ENCODE assay signal across 20 cellular contexts in the genomic region with DNA sequence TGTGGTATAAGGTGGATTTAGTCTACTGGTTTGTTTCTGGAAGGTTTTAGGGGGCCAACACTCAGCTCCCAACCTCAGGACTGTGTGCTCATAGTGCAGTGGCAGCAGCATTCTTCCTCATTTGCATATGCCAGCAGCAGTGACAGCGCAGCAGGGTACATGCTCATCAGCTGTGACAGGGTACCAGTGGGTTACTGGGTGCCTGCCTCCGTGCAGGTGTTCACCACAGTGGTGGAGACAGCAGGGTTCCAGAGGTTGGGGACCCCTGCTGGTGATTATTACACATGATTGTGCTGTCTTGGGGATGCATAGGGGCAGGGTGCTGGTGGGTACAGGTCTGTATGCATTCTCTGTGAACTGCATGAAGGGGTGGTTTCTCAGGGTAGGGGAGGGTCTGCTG. TPM values are rescaled to one million over a fixed set of nuclear protein-coding genes. Genes with fewer than 3 reads are reported as not detected.
A peak's percentile ranks its signal among the peaks of the same experiment; 100 is the strongest.
DNase-seq lines count a peak whose midpoint lies in the region; ATAC-seq and TF ChIP-seq lines count a peak whose summit lies in the region.
"Had no signal": no experiment of that assay in that cellular context is flagged by ENCODE, and none has a peak within 500 bp of the region (broad histone marks: within the 10 kb centered on the region; RNA-seq: fewer than 3 reads in every experiment).

No MANE protein-coding gene starts in this region.

- no peak for TF ChIP-seq POLR2A in transverse colon (IDR thresholded peaks at IDR 0.05)

- no peak overlapping the region for H4K91ac ChIP-seq in H9 (ENCODE audit: insufficient read length, low read depth, low read length)

- H3K56ac ChIP-seq in H9 (ENCODE audit: insufficient read length, low read depth, low read length) = no peak overlapping the region

- H3F3A ChIP-seq in SK-N-SH (replicated peaks; ENCODE audit: insufficient read depth) = no peaks in the 10 kb centered on the region

- no peak overlapping the region for H3T11ph ChIP-seq in H9 (ENCODE audit: low read length)

- peak; percentile 1 for DNase-seq in SK-N-SH
- no peak for DNase-seq in RWPE2 (ENCODE audit: low spot score)
- DNase-seq in upper lobe of right lung = no peak
- no peak for DNase-seq in transverse colon
- DNase-seq in H9 = no peak
- DNase-seq: activated naive CD4-positive, alpha-beta T cell treated with Interleukin-2 at 50 U/mL for 16 hours; CD4-positive, CD25-positive, alpha-beta regulatory T cell; endodermal cell; NCI-H1105 treated with DMSO at 0.1 percent for 48 hours; NCI-H226; nephron progenitor cell; tibial artery had no signal

- H2BK12ac ChIP-seq in H9 (ENCODE audit: insufficient read length, low read depth, low read length) = no peak overlapping the region

- H3K36me3 Mint-ChIP-seq in H9 (ENCODE audit: insufficient read depth in 1 of 3, low read depth in 3 of 3) = peaks cover 6 to 25% (median 18%) of the 10 kb centered on the region in 3 experiments; a peak in 6 of 7 replicates
- H3K36me3 Mint-ChIP-seq: CD4-positive, CD25-positive, alpha-beta regulatory T cell; IgD-negative memory B cell had no signal

- no peak overlapping the region for H3K4ac ChIP-seq in H9 (ENCODE audit: low read depth, low read length)

- peak overlapping the region in 1 of 3 experiments; percentile 57; a peak in 3 of 7 replicates for H3K27ac Mint-ChIP-seq in H9
- H3K27ac Mint-ChIP-seq: CD4-positive, CD25-positive, alpha-beta regulatory T cell; endodermal cell; IgD-negative memory B cell; nephron progenitor cell; WTC11 had no signal

- H3K9me3 ChIP-seq in SK-N-SH (no peaks in the 10 kb centered on the region), RWPE2 (ENCODE audit: severe bottlenecking) (peaks cover 3% of the 10 kb centered on the region), upper lobe of right lung (no peaks in the 10 kb centered on the region), transverse colon (no peaks in the 10 kb centered on the region), H9 (ENCODE audit: control insufficient read depth, low read depth, low read length) (no peaks in the 10 kb centered on the region)
- H3K9me3 ChIP-seq: tibial artery had no signal

- no peak for TF ChIP-seq RAD21 in SK-N-SH (IDR thresholded peaks at IDR 0.05; ENCODE audit: low read length)

- no peak overlapping the region for H2BK120ac ChIP-seq in H9 (ENCODE audit: low read depth, low read length, poor library complexity, severe bottlenecking)

- ATAC-seq in SK-N-SH treated with all-trans-retinoic acid at 6 μM for 48 hours (no peak), GM21515 (IDR thresholded peaks at IDR 0.05; ENCODE audit: unreplicated experiment) (peak; percentile 52), RWPE2 (ENCODE audit: low read depth) (no peak), upper lobe of right lung (peak; percentile 28), HG02763 (IDR thresholded peaks at IDR 0.05; ENCODE audit: unreplicated experiment) (no peak)
- ATAC-seq: gastroesophageal sphincter, WTC11 had no signal

- no peaks in the 10 kb centered on the region for H3K23me2 ChIP-seq in H9 (ENCODE audit: insufficient read length, low read depth, low read length, poor library complexity, severe bottlenecking)

- H3K4me3 Mint-ChIP-seq in H9 = no peak overlapping the region
- H3K4me3 Mint-ChIP-seq: CD4-positive, CD25-positive, alpha-beta regulatory T cell; endodermal cell; IgD-negative memory B cell; nephron progenitor cell; WTC11 had no signal

- H3K27me3 Mint-ChIP-seq in H9 (ENCODE audit: low read depth) = no peaks in the 10 kb centered on the region

- TF ChIP-seq CTCF in SK-N-SH (IDR thresholded peaks at IDR 0.05) (no peak), RWPE2 (IDR thresholded peaks at IDR 0.05; ENCODE audit: poor library complexity, severe bottlenecking) (no peak), upper lobe of right lung (IDR thresholded peaks at IDR 0.05) (no peak), transverse colon (IDR thresholded peaks at IDR 0.05) (no peak), H9 (conservative IDR thresholded peaks at IDR 0.05) (no peak)

- H3K4me3 ChIP-seq in SK-N-SH (ENCODE audit: low read depth in 2 of 2, low read length in 1 of 2) (no peak overlapping the region), RWPE2 (ENCODE audit: severe bottlenecking) (no peak overlapping the region), upper lobe of right lung (no peak overlapping the region), transverse colon (no peak overlapping the region)
- H3K4me3 ChIP-seq: gastroesophageal sphincter, tibial artery had no signal

- H3K36me3 ChIP-seq in SK-N-SH (replicated peaks in 1 of 2; ENCODE audit: control insufficient read depth in 1 of 2, insufficient read depth in 2 of 2, low read length in 1 of 2) (no peaks in the 10 kb centered on the region), RWPE2 (ENCODE audit: low read depth) (peaks cover 92% of the 10 kb centered on the region), upper lobe of right lung (no peaks in the 10 kb centered on the region), transverse colon (no peaks in the 10 kb centered on the region)
- H3K36me3 ChIP-seq: gastroesophageal sphincter, tibial artery had no signal

- H3K79me2 ChIP-seq in SK-N-SH (ENCODE audit: insufficient read depth) (no peaks in the 10 kb centered on the region), H9 (ENCODE audit: insufficient read depth, low read length) (no peaks in the 10 kb centered on the region)

- no peak overlapping the region for H2BK15ac ChIP-seq in H9 (ENCODE audit: low read depth, low read length)

- no peaks in the 10 kb centered on the region for H3K79me1 ChIP-seq in H9 (ENCODE audit: insufficient read depth, low read depth, low read length, poor library complexity, severe bottlenecking)

- H3K9ac ChIP-seq in SK-N-SH = no peak overlapping the region
- no peak overlapping the region for H3K9ac ChIP-seq in H9 (ENCODE audit: extremely low read depth, insufficient read length, low read length)

- no peaks in the 10 kb centered on the region for H4K20me1 ChIP-seq in SK-N-SH (ENCODE audit: insufficient read depth)
- H4K20me1 ChIP-seq in H9 (ENCODE audit: control insufficient read depth, insufficient read depth, insufficient read length) = no peaks in the 10 kb centered on the region

- no peaks in the 10 kb centered on the region for H3K9me2 ChIP-seq in SK-N-SH

- H3K9me3 Mint-ChIP-seq in H9 = peaks cover 4 to 5% of the 10 kb centered on the region in 2 experiments
- H3K9me3 Mint-ChIP-seq: CD4-positive, CD25-positive, alpha-beta regulatory T cell; IgD-negative memory B cell had no signal

- intact Hi-C loops in upper lobe of right lung (cut with DNase I) (no loop called here), transverse colon (cut with DNase I; ENCODE audit: low total_unique reads) (no loop called here)

- H2BK20ac ChIP-seq in H9 (ENCODE audit: low read depth, low read length, poor library complexity, severe bottlenecking) = no peak overlapping the region

- in situ Hi-C loops in transverse colon (cut with MboI; ENCODE audit: low pct_ligation_motif_present in 1 of 4, low pct_unique_long_range_greater_than_20kb in 1 of 4, low sequenced_read_pairs in 3 of 4) = no loop called here

- CTCF ChIA-PET in SK-N-SH (lab: Yijun Ruan, JAX) = interaction anchor here (0.8 to 1.3 kb wide), 2 partner anchors 11 to 31 kb away, joined by 3 to 4 read pairs; no protein-coding TSS in a partner anchor

- no peak overlapping the region for H3K18ac ChIP-seq in H9 (ENCODE audit: insufficient read length, low read depth, low read length)

- peaks cover 0 to 3% of the 10 kb centered on the region in 2 experiments; a peak in 2 of 4 replicates for H3K4me1 Mint-ChIP-seq in H9
- H3K4me1 Mint-ChIP-seq: CD4-positive, CD25-positive, alpha-beta regulatory T cell; endodermal cell; nephron progenitor cell had no signal

- no peak overlapping the region for H4K5ac ChIP-seq in H9 (ENCODE audit: insufficient read length, low read depth, low read length)

- H2BK5ac ChIP-seq in H9 (ENCODE audit: insufficient read length, low read length) = no peak overlapping the region

- H3K27ac ChIP-seq in SK-N-SH (ENCODE audit: low read depth in 2 of 2, low read length in 1 of 2) (no peak overlapping the region), RWPE2 (ENCODE audit: poor library complexity, severe bottlenecking) (peak overlapping the region; percentile 8), upper lobe of right lung (no peak overlapping the region), transverse colon (no peak overlapping the region), H9 (ENCODE audit: insufficient read length, low read depth, low read length) (no peak overlapping the region)
- H3K27ac ChIP-seq: 22Rv1, gastroesophageal sphincter, tibial artery had no signal

- H3K4me2 ChIP-seq in SK-N-SH = no peak overlapping the region
- no peak overlapping the region for H3K4me2 ChIP-seq in H9 (ENCODE audit: insufficient read depth, insufficient read length, low read length)

- WGBS in SK-N-SH (ENCODE audit: low lambda C conversion rate) = no CpG with 5 or more reads among the region's 2 CpGs
- 85% methylated on average over 2 of the region's 2 CpGs; no CpG with 5 or more reads in 1 of the 2 donors for WGBS in transverse colon (ENCODE audit: low coverage in 1 of 2), 2 donors
- no CpG with 5 or more reads among the region's 2 CpGs for WGBS in H9 (ENCODE audit: extremely low coverage, insufficient read length, low lambda C conversion rate)

- H3K4me1 ChIP-seq in SK-N-SH (ENCODE audit: control insufficient read depth in 1 of 2, insufficient read depth in 2 of 2, low read depth in 1 of 2, low read length in 1 of 2) = no peaks in the 10 kb centered on the region
- H3K4me1 ChIP-seq in RWPE2 (ENCODE audit: insufficient read depth, poor library complexity, severe bottlenecking) = no peaks in the 10 kb centered on the region
- no peaks in the 10 kb centered on the region for H3K4me1 ChIP-seq in upper lobe of right lung
- no peaks in the 10 kb centered on the region for H3K4me1 ChIP-seq in transverse colon
- no peaks in the 10 kb centered on the region for H3K4me1 ChIP-seq in H9 (ENCODE audit: insufficient read depth, low read length)
- H3K4me1 ChIP-seq: gastroesophageal sphincter, tibial artery had no signal

- TF ChIP-seq EP300 in SK-N-SH (IDR thresholded peaks at IDR 0.05; ENCODE audit: borderline replicate concordance in 1 of 2, low read depth in 1 of 2, low read length in 1 of 2) (no peak), transverse colon (IDR thresholded peaks at IDR 0.05; ENCODE audit: low read depth) (no peak)

- no peaks in the 10 kb centered on the region for H3K27me3 ChIP-seq in SK-N-SH (ENCODE audit: insufficient read depth)
- no peaks in the 10 kb centered on the region for H3K27me3 ChIP-seq in RWPE2 (ENCODE audit: insufficient read depth, poor library complexity, severe bottlenecking)
- peaks cover 6% of the 10 kb centered on the region for H3K27me3 ChIP-seq in upper lobe of right lung
- H3K27me3 ChIP-seq in transverse colon = no peaks in the 10 kb centered on the region
- no peaks in the 10 kb centered on the region for H3K27me3 ChIP-seq in H9 (ENCODE audit: insufficient read depth, low read length)

- POLR2A ChIA-PET in SK-N-SH (lab: Yijun Ruan, JAX) = no interaction called here

- no peak overlapping the region for H2AK5ac ChIP-seq in H9 (ENCODE audit: insufficient read length, low read length)

- H3K14ac ChIP-seq in H9 (ENCODE audit: insufficient read depth, low read length) = no peak overlapping the region

- no peak overlapping the region for H3K23ac ChIP-seq in H9 (ENCODE audit: insufficient read length, low read depth, low read length)

- H2AFZ ChIP-seq in SK-N-SH (ENCODE audit: low read depth) = no peak overlapping the region
- no peak overlapping the region for H2AFZ ChIP-seq in H9 (ENCODE audit: low read length)

- H4K8ac ChIP-seq in H9 (replicated peaks; ENCODE audit: insufficient read length, low read depth, low read length) = no peak overlapping the region

RNA-seq across cellular contexts. Expression of a gene that starts 45.5 kb away (rescaled TPM):
- 0.05 and 0.08 TPM in 2 replicates for polyA plus RNA-seq in SK-N-SH (2012; rRNA removed)
- not detected in 2 replicates for polyA plus RNA-seq in SK-N-SH (2012; cell fraction: cytosol; rRNA removed)
- polyA plus RNA-seq in SK-N-SH (2012; cell fraction: nucleus; rRNA removed) = 0.16 and 0.42 TPM in 2 replicates
- total RNA-seq in upper lobe of right lung (not detected), transverse colon (not detected), H9 (2021) (not detected in 2 replicates)
- total RNA-seq: CD4-positive, CD25-positive, alpha-beta regulatory T cell; gastroesophageal sphincter; lung microvascular endothelial cell had no signal
- polyA plus RNA-seq: CD4-positive, CD25-positive, alpha-beta regulatory T cell; IgD-negative memory B cell had no signal

Comparison
In these comparisons a context has a peak if more than half of its experiments do, and no peak if none do; other contexts are left out.
1. ATAC-seq: peak in GM21515 (single experiment) and upper lobe of right lung (single experiment); none in SK-N-SH treated with all-trans-retinoic acid at 6 μM for 48 hours (single experiment), RWPE2 (single experiment) and HG02763 (single experiment).